In the genomic region with DNA sequence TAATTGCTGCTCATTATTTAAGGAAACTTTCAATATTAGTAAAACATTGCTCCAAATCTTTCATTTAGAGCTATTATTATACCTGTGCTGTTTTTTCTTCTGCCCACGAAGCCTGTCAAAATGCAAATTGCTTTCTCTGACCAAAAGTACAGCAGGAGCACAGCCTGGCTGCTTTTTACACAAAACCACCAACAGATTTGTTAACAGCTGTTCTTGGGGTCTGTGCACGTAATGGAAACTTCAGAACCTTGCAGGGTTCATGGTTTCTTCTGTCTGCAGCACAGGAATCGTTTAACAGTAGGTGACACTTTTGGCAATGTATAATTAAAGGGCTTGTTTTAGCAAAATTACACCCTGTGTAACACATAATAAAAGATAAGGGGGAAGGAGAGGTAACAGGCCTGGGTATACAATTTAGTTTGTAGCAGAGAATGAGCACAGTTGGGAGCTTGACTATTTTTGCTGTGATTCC, we compare ENCODE assay signal across 10 cellular contexts.
DNase-seq lines count a peak whose midpoint lies in the region; ATAC-seq and TF ChIP-seq lines count a peak whose summit lies in the region.
"Had no signal": no experiment of that assay in that cellular context is flagged by ENCODE, and none has a peak within 500 bp of the region (broad histone marks: within the 10 kb centered on the region; RNA-seq: fewer than 3 reads in every experiment).

No MANE protein-coding gene starts in this region.

- no peak overlapping the region for H3K23ac ChIP-seq in neuronal stem cell (ENCODE audit: low read depth, low read length, poor library complexity)

- no peak overlapping the region for H3K4ac ChIP-seq in neuronal stem cell (ENCODE audit: low read length)

- H2BK5ac ChIP-seq in neuronal stem cell (ENCODE audit: low read length) = no peak overlapping the region

- H2BK120ac ChIP-seq in neuronal stem cell (ENCODE audit: low read depth, low read length) = no peak overlapping the region

- ATAC-seq in GM19023 (IDR thresholded peaks at IDR 0.05; ENCODE audit: unreplicated experiment) (peak; percentile 97), HG02678 (IDR thresholded peaks at IDR 0.05; ENCODE audit: unreplicated experiment) (peak; percentile 98), psoas muscle (no peak)

- no peak overlapping the region for H3K27ac Mint-ChIP-seq in T-helper 2 cell treated with Interferon-gamma antibody and Interleukin-4, amounts not matched to agents 5 μg/mL and 100 μg/mL, for 36 hours

- no peaks in the 10 kb centered on the region for H3K79me1 ChIP-seq in neuronal stem cell (ENCODE audit: low read depth, low read length)

- H3K27ac ChIP-seq in KMS-11 (peak overlapping the region; percentile 72), neuronal stem cell (replicated peaks; ENCODE audit: low read length) (no peak overlapping the region), psoas muscle (no peak overlapping the region)

- H3K27me3 ChIP-seq in KMS-11 (ENCODE audit: insufficient read depth, low read depth) (no peaks in the 10 kb centered on the region), neuronal stem cell (ENCODE audit: control insufficient read depth in 3 of 3, insufficient read depth in 3 of 3, low read depth in 1 of 3, low read length in 3 of 3) (no peaks in the 10 kb centered on the region), psoas muscle (ENCODE audit: insufficient read depth in 3 of 3, low read length in 2 of 3) (no peaks in the 10 kb centered on the region)

- H3K4me2 ChIP-seq in KMS-11 (peak overlapping the region; percentile 85), neuronal stem cell (ENCODE audit: insufficient read depth, low read length, poor library complexity, severe bottlenecking) (no peak overlapping the region)

- TF ChIP-seq CTCF in KMS-11 (conservative IDR thresholded peaks at IDR 0.05; ENCODE audit: low read depth, low read length) = no peak
- TF ChIP-seq CTCF in psoas muscle (IDR thresholded peaks at IDR 0.05) = no peak

- no peaks in the 10 kb centered on the region for H3K4me1 Mint-ChIP-seq in T-helper 2 cell treated with Interferon-gamma antibody and Interleukin-4, amounts not matched to agents 5 μg/mL and 100 μg/mL, for 36 hours (ENCODE audit: low read depth)
- H3K4me1 Mint-ChIP-seq: neural crest cell had no signal

- no peaks in the 10 kb centered on the region for H4K20me1 ChIP-seq in KMS-11 (ENCODE audit: insufficient read depth)

- no peaks in the 10 kb centered on the region for H3K79me2 ChIP-seq in KMS-11 (ENCODE audit: insufficient read depth, low read depth)

- no peaks in the 10 kb centered on the region for H3K36me3 Mint-ChIP-seq in T-helper 2 cell treated with Interferon-gamma antibody and Interleukin-4, amounts not matched to agents 5 μg/mL and 100 μg/mL, for 36 hours (ENCODE audit: low read depth)

- H2AFZ ChIP-seq in KMS-11 (ENCODE audit: low read depth) (peak overlapping the region; percentile 65), neuronal stem cell (ENCODE audit: low read length) (peak overlapping the region; percentile 0)

- H3K27me3 Mint-ChIP-seq in T-helper 2 cell treated with Interferon-gamma antibody and Interleukin-4, amounts not matched to agents 5 μg/mL and 100 μg/mL, for 36 hours (ENCODE audit: low read depth) = no peaks in the 10 kb centered on the region

- DNase-seq in neuronal stem cell (ENCODE audit: low spot score) (no peak), psoas muscle (no peak), HCEC 1CT (no peak), HuH-7.5 (ENCODE audit: low spot score) (no peak)
- DNase-seq in T-helper 2 cell treated with Interferon-gamma antibody and Interleukin-4, amounts not matched to agents 5 μg/mL and 100 μg/mL, for 36 hours (ENCODE audit: low spot score) = no peak
- DNase-seq: NCI-H2029 had no signal

- H4K91ac ChIP-seq in neuronal stem cell (ENCODE audit: low read depth, low read length, poor library complexity) = no peak overlapping the region

- H2AK5ac ChIP-seq in neuronal stem cell (ENCODE audit: low read depth, low read length) = no peak overlapping the region

- no peaks in the 10 kb centered on the region for H3K9me3 Mint-ChIP-seq in T-helper 2 cell treated with Interferon-gamma antibody and Interleukin-4, amounts not matched to agents 5 μg/mL and 100 μg/mL, for 36 hours
- H3K9me3 Mint-ChIP-seq: neural crest cell had no signal

- no peak overlapping the region for H2BK15ac ChIP-seq in neuronal stem cell (ENCODE audit: low read length)

- peak overlapping the region; percentile 86 for H3K4me3 ChIP-seq in KMS-11 (IDR thresholded peaks at IDR 0.05; ENCODE audit: insufficient read depth, low read depth, low read length)
- H3K4me3 ChIP-seq in neuronal stem cell (ENCODE audit: low read length in 2 of 2) = no peak overlapping the region
- H3K4me3 ChIP-seq in psoas muscle = no peak overlapping the region

- no peak overlapping the region for H3K18ac ChIP-seq in neuronal stem cell (ENCODE audit: low read length)

- intact Hi-C loops in psoas muscle (cut with DNase I) = no loop called here

- WGBS in neuronal stem cell (ENCODE audit: extremely low coverage in 2 of 2, insufficient read length in 2 of 2, insufficient replicate concordance in 1 of 2), 2 donors = no CpG with 5 or more reads among the region's 3 CpGs
- 22 to 28% (median 25%) methylated on average over 3 of the region's 3 CpGs for WGBS in psoas muscle, 3 donors

- no peaks in the 10 kb centered on the region for H3K9me3 ChIP-seq in neuronal stem cell (replicated peaks in 1 of 2; ENCODE audit: control insufficient read depth in 2 of 2, insufficient read depth in 1 of 2, low read depth in 1 of 2, low read length in 2 of 2)
- H3K9me3 ChIP-seq in psoas muscle = no peaks in the 10 kb centered on the region

- H4K8ac ChIP-seq in neuronal stem cell (ENCODE audit: low read depth, low read length) = no peak overlapping the region

- H2BK12ac ChIP-seq in neuronal stem cell (ENCODE audit: low read length) = no peak overlapping the region

- H3K9ac ChIP-seq in KMS-11 = peak overlapping the region; percentile 34
- H3K9ac ChIP-seq in neuronal stem cell (ENCODE audit: low read depth, low read length, poor library complexity) = no peak overlapping the region

- H3K14ac ChIP-seq in neuronal stem cell (ENCODE audit: low read length) = no peak overlapping the region

- H3K4me1 ChIP-seq in KMS-11 (ENCODE audit: low read depth, poor library complexity, severe bottlenecking) (peaks cover 71% of the 10 kb centered on the region), neuronal stem cell (ENCODE audit: control insufficient read depth in 2 of 2, insufficient read depth in 1 of 2, low read depth in 1 of 2, low read length in 2 of 2) (no peaks in the 10 kb centered on the region), psoas muscle (no peaks in the 10 kb centered on the region)

- H3K4me3 Mint-ChIP-seq in T-helper 2 cell treated with Interferon-gamma antibody and Interleukin-4, amounts not matched to agents 5 μg/mL and 100 μg/mL, for 36 hours = no peak overlapping the region
- H3K4me3 Mint-ChIP-seq: neural crest cell had no signal

- H3K36me3 ChIP-seq in KMS-11 (ENCODE audit: insufficient read depth) = no peaks in the 10 kb centered on the region
- H3K36me3 ChIP-seq in neuronal stem cell (replicated peaks in 1 of 2; ENCODE audit: control insufficient read depth in 2 of 2, insufficient read depth in 2 of 2, low read length in 2 of 2) = no peaks in the 10 kb centered on the region
- H3K36me3 ChIP-seq in psoas muscle (ENCODE audit: insufficient read depth in 1 of 2, low read depth in 1 of 2) = no peaks in the 10 kb centered on the region

Comparison
In these comparisons a context has a peak if more than half of its experiments do, and no peak if none do; other contexts are left out.
1. ATAC-seq: peak in GM19023 (single experiment) and HG02678 (single experiment); none in psoas muscle (0 of 4).